Comparison of ENCODE assay signal across 26 cellular contexts in genomic region chr1:220810963-220811362, GRCh38. TPM values are rescaled to one million over a fixed set of nuclear protein-coding genes. Genes with fewer than 3 reads are reported as not detected.
DNase-seq lines count a peak whose midpoint lies in the region; ATAC-seq and TF ChIP-seq lines count a peak whose summit lies in the region.
"Had no signal": no experiment of that assay in that cellular context is flagged by ENCODE, and none has a peak within 500 bp of the region (broad histone marks: within the 10 kb centered on the region; RNA-seq: fewer than 3 reads in every experiment).

No MANE protein-coding gene starts in this region.

- in situ Hi-C loops in SK-MEL-5 (cut with HindIII; ENCODE audit: low pct_unique_long_range_greater_than_20kb, low sequenced_read_pairs), result no loop called here

- no peaks in the 10 kb centered on the region for H3K27me3 ChIP-seq in right lobe of liver
- H3K27me3 ChIP-seq: esophagus squamous epithelium had no signal

- H3K4me1 Mint-ChIP-seq in natural killer cell, result peaks cover 6 to 9% of the 10 kb centered on the region in 2 donors
- peaks cover 4 to 7% of the 10 kb centered on the region in 2 donors for H3K4me1 Mint-ChIP-seq in natural killer cell treated with Interleukin-12 subunit alpha and Interleukin-12 subunit beta and Interleukin-15 and Interleukin-18, amount 100 ng/mL, for 72 hours (ENCODE audit: low read depth in 2 of 2)
- H3K4me1 Mint-ChIP-seq in T-helper 2 cell treated with Interferon-gamma antibody and Interleukin-4, amounts not matched to agents 5 μg/mL and 100 μg/mL, for 36 hours (ENCODE audit: low read depth), result peaks cover 6% of the 10 kb centered on the region
- H3K4me1 Mint-ChIP-seq: endodermal cell had no signal

- no peak for DNase-seq in natural killer cell
- no peak for DNase-seq in natural killer cell treated with Interleukin-12 subunit alpha and Interleukin-12 subunit beta and Interleukin-15 and Interleukin-18, amount 100 ng/mL, for 72 hours (ENCODE audit: low spot score)
- DNase-seq in SK-MEL-5 (ENCODE audit: low read depth, low spot score), result peak; percentile 38
- DNase-seq in right lobe of liver, result no peak
- no peak for DNase-seq in SKM-1 (lab: John Stamatoyannopoulos, UW; ENCODE audit: unreplicated experiment)
- DNase-seq in stimulated activated CD4-positive, alpha-beta T cell treated with anti-CD3 and anti-CD28 coated beads, Interleukin-1b, Interleukin-23, amount 100 ng/mL, for 48 hours, result no peak
- no peak for DNase-seq in T-helper 2 cell treated with Interferon-gamma antibody and Interleukin-4, amounts not matched to agents 5 μg/mL and 100 μg/mL, for 36 hours (ENCODE audit: low spot score)
- DNase-seq: activated CD4-positive, alpha-beta T cell treated with anti-CD3 and anti-CD28 coated beads, Interleukin-2, amount 10 ng/mL, durations not matched to agents 7 days and 5 days; activated naive CD4-positive, alpha-beta T cell treated with anti-CD3 and anti-CD28 coated beads, Interleukin-2, amount 10 ng/mL, durations not matched to agents 7 days and 5 days; activated T-cell treated with anti-CD3 and anti-CD28 coated beads, Interleukin-2, amount 50 U/mL, for 72 hours; endodermal cell; lower lobe of right lung; NCI-H1105 treated with DMSO at 0.1 percent for 48 hours; NCI-H2081; NCI-H82; occipital lobe; OCI-M1; SHP77 treated with DMSO at 0.1 percent for 48 hours; stimulated activated CD4-positive, alpha-beta T cell treated with anti-CD3 and anti-CD28 coated beads, Interleukin-4, amount 100 ng/mL, for 1 hour; T-cell had no signal

- WGBS in right lobe of liver (ENCODE audit: insufficient coverage, low coverage, low lambda C conversion rate, missing lambda C conversion rate), result 36% methylated on average over 2 of the region's 2 CpGs

- peaks cover 0 to 13% (median 5%) of the 10 kb centered on the region in 4 donors for H3K4me1 ChIP-seq in right lobe of liver

- TF ChIP-seq CTCF in natural killer cell (IDR thresholded peaks at IDR 0.05) (no peak), right lobe of liver (IDR thresholded peaks at IDR 0.05) (no peak)

- ATAC-seq in natural killer cell (no peak), right lobe of liver (peak in 3 of 4 donors; percentile 8 to 40 (median 14))
- no peak for ATAC-seq in natural killer cell treated with Interleukin-12 subunit alpha and Interleukin-12 subunit beta and Interleukin-15 and Interleukin-18, amount 100 ng/mL, for 72 hours

- no peak overlapping the region for H3K27ac Mint-ChIP-seq in natural killer cell
- H3K27ac Mint-ChIP-seq in natural killer cell treated with Interleukin-12 subunit alpha and Interleukin-12 subunit beta and Interleukin-15 and Interleukin-18, amount 100 ng/mL, for 72 hours, result no peak overlapping the region
- H3K27ac Mint-ChIP-seq in T-helper 2 cell treated with Interferon-gamma antibody and Interleukin-4, amounts not matched to agents 5 μg/mL and 100 μg/mL, for 36 hours, result no peak overlapping the region
- H3K27ac Mint-ChIP-seq: activated CD4-positive, alpha-beta T cell treated with anti-CD3 and anti-CD28 coated beads, Interleukin-2, amount 10 ng/mL, durations not matched to agents 7 days and 5 days; activated CD8-positive, alpha-beta memory T cell treated with anti-CD3 and anti-CD28 coated beads, Interleukin-2, amount 10 ng/mL, durations not matched to agents 7 days and 5 days; activated naive CD4-positive, alpha-beta T cell treated with anti-CD3 and anti-CD28 coated beads, Interleukin-2, amount 10 ng/mL, durations not matched to agents 7 days and 5 days; activated T-cell treated with anti-CD3 and anti-CD28 coated beads, Interleukin-2, amount 50 U/mL, for 72 hours; stimulated activated memory B cell treated with anti-CD40 and anti-IgM and Interleukin-4, amounts not matched to agents 10 μg/mL and 1 μg/mL and 100 μg/mL, for 72 hours; T-cell had no signal

- TF ChIP-seq POLR2A in right lobe of liver (IDR thresholded peaks at IDR 0.05), result no peak

- H3K27ac ChIP-seq in right lobe of liver, result peak overlapping the region in 2 of 3 donors; percentile 77 to 78
- H3K27ac ChIP-seq: coronary artery, esophagus squamous epithelium, lower lobe of right lung, suprapubic skin had no signal

- H3K4me3 ChIP-seq in right lobe of liver, result no peak overlapping the region

- no peaks in the 10 kb centered on the region for H3K9me3 Mint-ChIP-seq in natural killer cell
- no peaks in the 10 kb centered on the region for H3K9me3 Mint-ChIP-seq in natural killer cell treated with Interleukin-12 subunit alpha and Interleukin-12 subunit beta and Interleukin-15 and Interleukin-18, amount 100 ng/mL, for 72 hours
- H3K9me3 Mint-ChIP-seq in T-helper 2 cell treated with Interferon-gamma antibody and Interleukin-4, amounts not matched to agents 5 μg/mL and 100 μg/mL, for 36 hours, result no peaks in the 10 kb centered on the region
- H3K9me3 Mint-ChIP-seq: activated CD4-positive, alpha-beta T cell treated with anti-CD3 and anti-CD28 coated beads, Interleukin-2, amount 10 ng/mL, durations not matched to agents 7 days and 5 days; activated naive CD4-positive, alpha-beta T cell treated with anti-CD3 and anti-CD28 coated beads, Interleukin-2, amount 10 ng/mL, durations not matched to agents 7 days and 5 days; activated T-cell treated with anti-CD3 and anti-CD28 coated beads, Interleukin-2, amount 50 U/mL, for 72 hours; CD14-positive monocyte; endodermal cell; stimulated activated memory B cell treated with anti-CD40 and anti-IgM and Interleukin-4, amounts not matched to agents 10 μg/mL and 1 μg/mL and 100 μg/mL, for 72 hours; T-cell had no signal

- intact Hi-C loops in natural killer cell (cut with micrococcal nuclease), result loop anchor here (1.0 to 10.0 kb wide), 2 partner anchors 394 to 1644 kb away; no protein-coding TSS in a partner anchor
- intact Hi-C loops in right lobe of liver (cut with DNase I), result no loop called here

- no peaks in the 10 kb centered on the region for H3K9me3 ChIP-seq in right lobe of liver
- H3K9me3 ChIP-seq: esophagus squamous epithelium, lower lobe of right lung, suprapubic skin had no signal

- H3K36me3 Mint-ChIP-seq in natural killer cell, result no peaks in the 10 kb centered on the region
- H3K36me3 Mint-ChIP-seq in natural killer cell treated with Interleukin-12 subunit alpha and Interleukin-12 subunit beta and Interleukin-15 and Interleukin-18, amount 100 ng/mL, for 72 hours, result no peaks in the 10 kb centered on the region
- no peaks in the 10 kb centered on the region for H3K36me3 Mint-ChIP-seq in T-helper 2 cell treated with Interferon-gamma antibody and Interleukin-4, amounts not matched to agents 5 μg/mL and 100 μg/mL, for 36 hours (ENCODE audit: low read depth)
- H3K36me3 Mint-ChIP-seq: activated CD8-positive, alpha-beta memory T cell treated with anti-CD3 and anti-CD28 coated beads, Interleukin-2, amount 10 ng/mL, durations not matched to agents 7 days and 5 days; activated naive CD4-positive, alpha-beta T cell treated with anti-CD3 and anti-CD28 coated beads, Interleukin-2, amount 10 ng/mL, durations not matched to agents 7 days and 5 days; T-cell had no signal

- peaks cover 0 to 19% (median 0%) of the 10 kb centered on the region in 4 donors for H3K36me3 ChIP-seq in right lobe of liver
- H3K36me3 ChIP-seq: esophagus squamous epithelium, suprapubic skin had no signal

- peaks cover 12 to 23% of the 10 kb centered on the region in 2 donors for H3K27me3 Mint-ChIP-seq in natural killer cell (ENCODE audit: low read depth in 2 of 2)
- peaks cover 16 to 33% of the 10 kb centered on the region in 2 donors for H3K27me3 Mint-ChIP-seq in natural killer cell treated with Interleukin-12 subunit alpha and Interleukin-12 subunit beta and Interleukin-15 and Interleukin-18, amount 100 ng/mL, for 72 hours
- H3K27me3 Mint-ChIP-seq in T-helper 2 cell treated with Interferon-gamma antibody and Interleukin-4, amounts not matched to agents 5 μg/mL and 100 μg/mL, for 36 hours (ENCODE audit: low read depth), result peaks cover 2% of the 10 kb centered on the region

- peak overlapping the region; percentile 61 for H3K4me3 Mint-ChIP-seq in natural killer cell
- H3K4me3 Mint-ChIP-seq in natural killer cell treated with Interleukin-12 subunit alpha and Interleukin-12 subunit beta and Interleukin-15 and Interleukin-18, amount 100 ng/mL, for 72 hours, result no peak overlapping the region
- H3K4me3 Mint-ChIP-seq in T-helper 2 cell treated with Interferon-gamma antibody and Interleukin-4, amounts not matched to agents 5 μg/mL and 100 μg/mL, for 36 hours, result no peak overlapping the region

RNA-seq across cellular contexts. Expression of gene MTARC1, which starts 24.2 kb away (rescaled TPM):
- 1 to 10 TPM in 1 of 3 donors, under 1 TPM in 1, not detected in 1; 0.52 to 2.5 TPM for total RNA-seq in natural killer cell
- total RNA-seq in natural killer cell treated with Interleukin-12 subunit alpha and Interleukin-12 subunit beta and Interleukin-15 and Interleukin-18, amount 100 ng/mL, for 72 hours, result under 1 TPM in 1 of 2 donors, not detected in 1; 0.17 TPM
- total RNA-seq in SK-MEL-5 (2014; rRNA removed; shearing (Covaris generic)), result 0.61 and 1.6 TPM in 2 replicates
- polyA plus RNA-seq in SK-MEL-5 (2015; cell fraction: cytosol; rRNA removed), result 0.25 and 0.67 TPM in 2 replicates
- 0.54 TPM in 1 of 2 replicates, not detected in the other for polyA plus RNA-seq in SK-MEL-5 (2015; cell fraction: nucleus; rRNA removed)
- 10 to 100 TPM; 14.5 to 83.6 (median 35.2) TPM for total RNA-seq in right lobe of liver
- total RNA-seq: activated CD4-positive, alpha-beta T cell treated with anti-CD3 and anti-CD28 coated beads, Interleukin-2, amount 10 ng/mL, durations not matched to agents 7 days and 5 days; activated CD8-positive, alpha-beta memory T cell treated with anti-CD3 and anti-CD28 coated beads, Interleukin-2, amount 10 ng/mL, durations not matched to agents 7 days and 5 days; activated T-cell treated with anti-CD3 and anti-CD28 coated beads, Interleukin-2, amount 50 U/mL, for 72 hours had no signal

Comparison
In these comparisons a context has a peak if more than half of its experiments do, and no peak if none do; other contexts are left out.
1. ATAC-seq: peak in right lobe of liver (3 of 4); none in natural killer cell (0 of 3) and natural killer cell treated with Interleukin-12 subunit alpha and Interleukin-12 subunit beta and Interleukin-15 and Interleukin-18, amount 100 ng/mL, for 72 hours (0 of 2).